Comparison of ENCODE assay signal across 9 cellular contexts in genomic region chr12:53543539-53543938, GRCh38. TPM values are rescaled to one million over a fixed set of nuclear protein-coding genes. Genes with fewer than 3 reads are reported as not detected.
DNase-seq lines count a peak whose midpoint lies in the region; ATAC-seq and TF ChIP-seq lines count a peak whose summit lies in the region.
"Had no signal": no experiment of that assay in that cellular context is flagged by ENCODE, and none has a peak within 500 bp of the region (broad histone marks: within the 10 kb centered on the region; RNA-seq: fewer than 3 reads in every experiment).

No MANE protein-coding gene starts in this region.

- no peak for DNase-seq in BJ (ENCODE audit: low read depth)
- DNase-seq in GM19240 (ENCODE audit: insufficient read length, low spot score): peak; percentile 56
- DNase-seq in RWPE1 (ENCODE audit: low spot score): peak; percentile 59
- peak in 1 of 2 donors; percentile 54 for DNase-seq in activated naive CD4-positive, alpha-beta T cell treated with anti-CD3 and anti-CD28 coated beads, Interleukin-2, amount 50 U/mL, for 72 hours (ENCODE audit: low spot score in 2 of 2)
- DNase-seq in Right ventricle myocardium superior: no peak
- DNase-seq in progenitor cell of endocrine pancreas (ENCODE audit: low spot score, unreplicated experiment): no peak
- DNase-seq in uterus: peak; percentile 61 to 66

- intact Hi-C loops in Right ventricle myocardium superior (cut with DNase I): loop anchor here (5.0 to 10.0 kb wide), 2 partner anchors 134 to 201 kb away; partner anchors contain the start of gene ATP5MC2
- intact Hi-C loops in uterus (cut with DNase I; ENCODE audit: low total_unique reads): loop anchor here (5.0 to 10.0 kb wide), 2 partner anchors 134 to 201 kb away; partner anchors contain the start of gene ATP5MC2

- peak; percentile 95 to 98 for ATAC-seq in activated naive CD4-positive, alpha-beta T cell treated with anti-CD3 and anti-CD28 coated beads, Interleukin-2, amount 50 U/mL, for 72 hours
- peak; percentile 90 for ATAC-seq in Right ventricle myocardium superior (ENCODE audit: poor library complexity)

- TF ChIP-seq CTCF in BJ (IDR thresholded peaks at IDR 0.05; ENCODE audit: insufficient read depth, low read depth, low read length): peak; percentile 90
- TF ChIP-seq CTCF in KMS-11 (conservative IDR thresholded peaks at IDR 0.05; ENCODE audit: low read depth, low read length): peak; percentile 99
- peak; percentile 79 for TF ChIP-seq CTCF in RWPE1 (conservative IDR thresholded peaks at IDR 0.05; ENCODE audit: low read depth)
- TF ChIP-seq CTCF in progenitor cell of endocrine pancreas (IDR thresholded peaks at IDR 0.05; ENCODE audit: unreplicated experiment): peak; percentile 79
- TF ChIP-seq CTCF in uterus (IDR thresholded peaks at IDR 0.05): peak; percentile 82 to 95 (median 92)

- no peaks in the 10 kb centered on the region for H3K36me3 Mint-ChIP-seq in activated naive CD4-positive, alpha-beta T cell treated with anti-CD3 and anti-CD28 coated beads, Interleukin-2, amount 50 U/mL, for 72 hours
- H3K36me3 Mint-ChIP-seq in progenitor cell of endocrine pancreas (ENCODE audit: insufficient read depth): peaks cover 10% of the 10 kb centered on the region

- no peak overlapping the region for H3K4me3 Mint-ChIP-seq in progenitor cell of endocrine pancreas (ENCODE audit: low read depth)

- no peaks in the 10 kb centered on the region for H3K27me3 ChIP-seq in BJ (ENCODE audit: control insufficient read depth, insufficient read depth, low read length)
- no peaks in the 10 kb centered on the region for H3K27me3 ChIP-seq in KMS-11 (ENCODE audit: insufficient read depth, low read depth)
- no peaks in the 10 kb centered on the region for H3K27me3 ChIP-seq in uterus

- H3K36me3 ChIP-seq in BJ (ENCODE audit: control insufficient read depth, insufficient read depth, low read length) (peaks cover 8% of the 10 kb centered on the region), KMS-11 (ENCODE audit: insufficient read depth) (no peaks in the 10 kb centered on the region), uterus (no peaks in the 10 kb centered on the region)

- no peaks in the 10 kb centered on the region for H3K9me3 ChIP-seq in uterus

- H3K4me1 ChIP-seq in KMS-11 (ENCODE audit: low read depth, poor library complexity, severe bottlenecking): peaks cover 39% of the 10 kb centered on the region
- H3K4me1 ChIP-seq in uterus: no peaks in the 10 kb centered on the region

- peak overlapping the region; percentile 72 for H3K4me2 ChIP-seq in KMS-11

- CTCF ChIA-PET in BJ (lab: Yijun Ruan, JAX) (interaction anchor here (1.0 to 8.7 kb wide), 23 partner anchors 10 to 202 kb away, joined by 3 to 125 read pairs (median 5); partner anchors contain the start of genes ATF7 and ATP5MC2), RWPE1 (lab: Yijun Ruan, JAX) (interaction anchor here (0.6 to 2.2 kb wide), 6 partner anchors 25 to 135 kb away, joined by 3 to 6 read pairs (median 6); partner anchors contain the start of gene ATP5MC2)

- H3K9me3 Mint-ChIP-seq in activated naive CD4-positive, alpha-beta T cell treated with anti-CD3 and anti-CD28 coated beads, Interleukin-2, amount 50 U/mL, for 72 hours: no peaks in the 10 kb centered on the region
- H3K9me3 Mint-ChIP-seq in progenitor cell of endocrine pancreas (ENCODE audit: low read depth): no peaks in the 10 kb centered on the region

- H3K79me2 ChIP-seq in KMS-11 (ENCODE audit: insufficient read depth, low read depth): no peaks in the 10 kb centered on the region

- peak overlapping the region; percentile 33; the same call in 1 of the 2 replicates for H3K9ac ChIP-seq in KMS-11

- H3K27me3 Mint-ChIP-seq in progenitor cell of endocrine pancreas: no peaks in the 10 kb centered on the region

- H3K4me3 ChIP-seq in BJ (ENCODE audit: low read depth, low read length) (no peak overlapping the region), KMS-11 (IDR thresholded peaks at IDR 0.05; ENCODE audit: insufficient read depth, low read depth, low read length) (no peak overlapping the region), uterus (no peak overlapping the region)

- no peaks in the 10 kb centered on the region for H4K20me1 ChIP-seq in KMS-11 (ENCODE audit: insufficient read depth)

- peak overlapping the region; percentile 46 for H2AFZ ChIP-seq in KMS-11 (ENCODE audit: low read depth)

- POLR2A ChIA-PET in BJ (lab: Charles Lee): no interaction called here
- POLR2A ChIA-PET in RWPE1 (lab: Yijun Ruan, JAX; ENCODE audit: low non-redundant PET): interaction anchor here (0.7 kb wide), 1 partner anchor 219 kb away, joined by 3 read pairs; no protein-coding TSS in a partner anchor

- H3K27ac Mint-ChIP-seq in activated naive CD4-positive, alpha-beta T cell treated with anti-CD3 and anti-CD28 coated beads, Interleukin-2, amount 50 U/mL, for 72 hours: peak overlapping the region; percentile 70 to 77
- H3K27ac Mint-ChIP-seq in progenitor cell of endocrine pancreas: peak overlapping the region; percentile 69

- H3K27ac ChIP-seq in KMS-11 (peak overlapping the region; percentile 65), RWPE1 (no peak overlapping the region), uterus (peak overlapping the region; percentile 66 to 85)

- peaks cover 3% of the 10 kb centered on the region for H3K4me1 Mint-ChIP-seq in progenitor cell of endocrine pancreas (ENCODE audit: low read depth)

- no peak for TF ChIP-seq POLR2A in uterus (IDR thresholded peaks at IDR 0.05)

RNA-seq across cellular contexts. Expression of gene NPFF, which starts 36.3 kb away (rescaled TPM):
- polyA plus RNA-seq in BJ (2011; rRNA removed): not detected in 2 replicates
- polyA minus RNA-seq in BJ (2011; rRNA and poly(A)+ RNA removed): not detected in 2 replicates
- total RNA-seq in activated naive CD4-positive, alpha-beta T cell treated with anti-CD3 and anti-CD28 coated beads, Interleukin-2, amount 50 U/mL, for 72 hours: not detected
- total RNA-seq in Right ventricle myocardium superior (not detected), progenitor cell of endocrine pancreas (not detected in 2 replicates), uterus (not detected)
- total RNA-seq: T-helper 1 cell treated with Interleukin-12 subunit alpha and Interleukin-12 subunit beta and Interleukin-4 antibody, amounts not matched to agents 30 ng/mL and 1 ng/mL, for 36 hours had no signal

RNA-seq across cellular contexts. Expression of gene TARBP2, which starts 42.5 kb away (rescaled TPM):
- polyA plus RNA-seq in BJ (2011; rRNA removed): 33.9 and 44.9 TPM in 2 replicates
- polyA minus RNA-seq in BJ (2011; rRNA and poly(A)+ RNA removed): 18.0 and 28.2 TPM in 2 replicates
- 10 to 100 TPM; 29.9 to 30.4 TPM for total RNA-seq in activated naive CD4-positive, alpha-beta T cell treated with anti-CD3 and anti-CD28 coated beads, Interleukin-2, amount 50 U/mL, for 72 hours
- total RNA-seq in Right ventricle myocardium superior (10.8 TPM), progenitor cell of endocrine pancreas (60.2 and 61.5 TPM in 2 replicates), uterus (10 to 100 TPM in 3 of 4 donors, 1 to 10 TPM in 1; 6.7 to 33.2 (median 19.0) TPM)

RNA-seq across cellular contexts. Expression of gene MAP3K12, which starts 44.3 kb away (rescaled TPM):
- 43.9 and 61.2 TPM in 2 replicates for polyA plus RNA-seq in BJ (2011; rRNA removed)
- 34.0 and 61.7 TPM in 2 replicates for polyA minus RNA-seq in BJ (2011; rRNA and poly(A)+ RNA removed)
- 10 to 100 TPM in 1 of 2 donors, 1 to 10 TPM in 1; 9.5 to 21.7 TPM for total RNA-seq in activated naive CD4-positive, alpha-beta T cell treated with anti-CD3 and anti-CD28 coated beads, Interleukin-2, amount 50 U/mL, for 72 hours
- total RNA-seq in Right ventricle myocardium superior (5.5 TPM), progenitor cell of endocrine pancreas (11.9 and 17.0 TPM in 2 replicates), uterus (10 to 100 TPM; 13.8 to 65.8 (median 34.7) TPM)

Comparison
In these comparisons a context has a peak if more than half of its experiments do, and no peak if none do; other contexts are left out.
1. DNase-seq: peak in GM19240 (single experiment), RWPE1 (single experiment) and uterus (2 of 2); none in BJ (single experiment), Right ventricle myocardium superior (single experiment) and progenitor cell of endocrine pancreas (single experiment).
2. Peak in every context shown above with its lines, with median percentiles within 50 percentile points of each other: CTCF ChIP-seq.